In genomic region chr3:166283856-166284255, GRCh38 we compare ENCODE assay signal across 12 cellular contexts.
DNase-seq lines count a peak whose midpoint lies in the region; ATAC-seq, FAIRE-seq and TF ChIP-seq lines count a peak whose summit lies in the region.
"Had no signal": no experiment of that assay in that cellular context is flagged by ENCODE, and none has a peak within 500 bp of the region (broad histone marks: within the 10 kb centered on the region; RNA-seq: fewer than 3 reads in every experiment).

No MANE protein-coding gene starts in this region.

- H3K27ac ChIP-seq in RWPE2 (ENCODE audit: poor library complexity, severe bottlenecking) (no peak overlapping the region), endothelial cell of umbilical vein (ENCODE audit: insufficient read depth, low read depth, low read length) (peak overlapping the region; percentile 23), GM23338 (ENCODE audit: low read depth) (no peak overlapping the region)
- H3K27ac ChIP-seq: KMS-11 had no signal

- H3K79me2 ChIP-seq in endothelial cell of umbilical vein (ENCODE audit: control insufficient read depth, insufficient read depth, low read length) (no peaks in the 10 kb centered on the region), GM23338 (replicated peaks; ENCODE audit: insufficient read depth) (no peaks in the 10 kb centered on the region)

- H3K36me3 ChIP-seq in RWPE2 (ENCODE audit: low read depth) (no peaks in the 10 kb centered on the region), endothelial cell of umbilical vein (ENCODE audit: control insufficient read depth in 2 of 2, extremely low read depth in 1 of 2, insufficient read depth in 2 of 2, low read length in 2 of 2) (no peaks in the 10 kb centered on the region), neuron (ENCODE audit: insufficient read depth, low read length) (no peaks in the 10 kb centered on the region), GM23338 (ENCODE audit: insufficient read depth) (no peaks in the 10 kb centered on the region)

- POLR2A ChIA-PET in endothelial cell of umbilical vein (lab: Charles Lee), result no interaction called here

- H4K20me1 ChIP-seq in endothelial cell of umbilical vein (replicated peaks; ENCODE audit: control insufficient read depth, extremely low read depth, insufficient read depth, low read length), result no peaks in the 10 kb centered on the region
- H4K20me1 ChIP-seq in GM23338 (replicated peaks; ENCODE audit: insufficient read depth), result no peaks in the 10 kb centered on the region

- H3K9me3 Mint-ChIP-seq in Calu3 (ENCODE audit: low read depth, unreplicated experiment), result no peaks in the 10 kb centered on the region
- no peaks in the 10 kb centered on the region for H3K9me3 Mint-ChIP-seq in GM23338

- CTCF ChIA-PET in Calu3 (lab: Charles Lee) (no interaction called here), endothelial cell of umbilical vein (lab: Charles Lee) (no interaction called here)

- dilution Hi-C loops in endothelial cell of umbilical vein (cut with MboI; ENCODE audit: extremely low pct_ligation_motif_present, low sequenced_read_pairs), result no loop called here

- TF ChIP-seq CTCF in Calu3 (IDR thresholded peaks at IDR 0.05; ENCODE audit: unreplicated experiment), result no peak
- no peak for TF ChIP-seq CTCF in RWPE2 (IDR thresholded peaks at IDR 0.05; ENCODE audit: poor library complexity, severe bottlenecking)
- TF ChIP-seq CTCF in endothelial cell of umbilical vein (IDR thresholded peaks at IDR 0.05; ENCODE audit: extremely low read depth in 1 of 2, insufficient read depth in 1 of 2, low read depth in 1 of 2, low read length in 2 of 2), result no peak
- TF ChIP-seq CTCF in lower leg skin (IDR thresholded peaks at IDR 0.05), result no peak
- no peak for TF ChIP-seq CTCF in GM23338 (conservative IDR thresholded peaks at IDR 0.05; ENCODE audit: low read depth in 2 of 2)

- DNase-seq in Calu3, result no peak
- DNase-seq in RWPE2 (ENCODE audit: low spot score), result no peak
- peak; percentile 85 for DNase-seq in endothelial cell of umbilical vein (ENCODE audit: low read depth, low spot score)
- DNase-seq in activated effector memory CD4-positive, alpha-beta T cell treated with Interleukin-2 at 50 U/mL for 16 hours, result no peak
- no peak for DNase-seq in lower leg skin (ENCODE audit: low spot score in 2 of 2)
- no peak for DNase-seq in GM23338 (ENCODE audit: low spot score)
- no peak for DNase-seq in cerebellar nuclear complex (lab: John Stamatoyannopoulos, UW)
- DNase-seq: CD4-positive, CD25-positive, alpha-beta regulatory T cell; NCI-H526; T-helper 17 cell had no signal

- peak overlapping the region; percentile 50 for H3K4me3 Mint-ChIP-seq in Calu3 (ENCODE audit: low read depth, unreplicated experiment)
- H3K4me3 Mint-ChIP-seq in GM23338, result no peak overlapping the region
- H3K4me3 Mint-ChIP-seq: CD4-positive, CD25-positive, alpha-beta regulatory T cell; T-helper 17 cell had no signal

- no peaks in the 10 kb centered on the region for H3K9me1 ChIP-seq in endothelial cell of umbilical vein (replicated peaks; ENCODE audit: control insufficient read depth, extremely low read depth, insufficient read depth, low read length)

- H3K9me2 ChIP-seq in GM23338 (ENCODE audit: insufficient read depth), result no peaks in the 10 kb centered on the region

- 18 to 22% methylated on average over 4 of the region's 4 CpGs for WGBS in lower leg skin, 2 donors

- H3K4me2 ChIP-seq in endothelial cell of umbilical vein (ENCODE audit: insufficient read depth, low read length) (peak overlapping the region; percentile 57), GM23338 (no peak overlapping the region)
- H3K4me2 ChIP-seq: KMS-11 had no signal

- H3K4me1 Mint-ChIP-seq in Calu3 (ENCODE audit: low read depth, unreplicated experiment) (peaks cover 20% of the 10 kb centered on the region), GM23338 (peaks cover 3% of the 10 kb centered on the region; the same call in 2 of the 3 replicates)
- H3K4me1 Mint-ChIP-seq: CD4-positive, CD25-positive, alpha-beta regulatory T cell; T-helper 17 cell had no signal

- no peak overlapping the region for H2AFZ ChIP-seq in endothelial cell of umbilical vein (ENCODE audit: low read depth, low read length)
- H2AFZ ChIP-seq in neuron (ENCODE audit: low read depth, low read length), result peak overlapping the region; percentile 92
- H2AFZ ChIP-seq in GM23338, result no peak overlapping the region

- H3K9ac ChIP-seq in endothelial cell of umbilical vein (replicated peaks; ENCODE audit: extremely low read depth, insufficient read depth, low read length), result peak overlapping the region; percentile 4
- H3K9ac ChIP-seq: KMS-11 had no signal

- FAIRE-seq in endothelial cell of umbilical vein (lab: Jason Lieb, UNC), result peak; percentile 83

- ATAC-seq in RWPE2 (ENCODE audit: low read depth) (peak; percentile 89), GM23338 (no peak)
- ATAC-seq: T-helper 17 cell had no signal

- intact Hi-C loops in Calu3 (cut with micrococcal nuclease; ENCODE audit: unreplicated experiment) (no loop called here), endothelial cell of umbilical vein (cut with micrococcal nuclease) (no loop called here), lower leg skin (cut with DNase I; ENCODE audit: low total_unique reads) (no loop called here)

- H3K4me1 ChIP-seq in RWPE2 (ENCODE audit: insufficient read depth, poor library complexity, severe bottlenecking) (peaks cover 21% of the 10 kb centered on the region), endothelial cell of umbilical vein (ENCODE audit: control insufficient read depth, extremely low read depth, insufficient read depth, low read length) (peaks cover 3% of the 10 kb centered on the region), neuron (ENCODE audit: insufficient read depth, low read length) (peaks cover 19% of the 10 kb centered on the region), GM23338 (ENCODE audit: insufficient read depth) (no peaks in the 10 kb centered on the region)

- H3K9me3 ChIP-seq in RWPE2 (ENCODE audit: severe bottlenecking) (no peaks in the 10 kb centered on the region), endothelial cell of umbilical vein (replicated peaks; ENCODE audit: control insufficient read depth, insufficient read depth, low read length) (no peaks in the 10 kb centered on the region), neuron (ENCODE audit: low read length) (peaks cover 2% of the 10 kb centered on the region)

- no peaks in the 10 kb centered on the region for H3K36me3 Mint-ChIP-seq in Calu3 (ENCODE audit: insufficient read depth, unreplicated experiment)
- H3K36me3 Mint-ChIP-seq in GM23338 (ENCODE audit: low read depth), result no peaks in the 10 kb centered on the region
- H3K36me3 Mint-ChIP-seq: CD4-positive, CD25-positive, alpha-beta regulatory T cell had no signal

- H3K27ac Mint-ChIP-seq in Calu3 (ENCODE audit: unreplicated experiment), result peak overlapping the region; percentile 70
- no peak overlapping the region for H3K27ac Mint-ChIP-seq in GM23338
- H3K27ac Mint-ChIP-seq: CD4-positive, CD25-positive, alpha-beta regulatory T cell; T-helper 17 cell had no signal

- H3F3A ChIP-seq in GM23338 (replicated peaks; ENCODE audit: low read depth), result no peaks in the 10 kb centered on the region

- TF ChIP-seq POLR2A in endothelial cell of umbilical vein (IDR thresholded peaks at IDR 0.05; ENCODE audit: low read depth, low read length) (no peak), lower leg skin (IDR thresholded peaks at IDR 0.05) (no peak)

- H3K27me3 ChIP-seq in RWPE2 (ENCODE audit: insufficient read depth, poor library complexity, severe bottlenecking), result no peaks in the 10 kb centered on the region
- no peaks in the 10 kb centered on the region for H3K27me3 ChIP-seq in endothelial cell of umbilical vein (ENCODE audit: control insufficient read depth in 2 of 2, insufficient read depth in 2 of 2, low read length in 2 of 2)
- H3K27me3 ChIP-seq in neuron (ENCODE audit: insufficient read depth, low read length), result no peaks in the 10 kb centered on the region
- H3K27me3 ChIP-seq in GM23338 (ENCODE audit: insufficient read depth), result no peaks in the 10 kb centered on the region

- H3K27me3 Mint-ChIP-seq in Calu3 (ENCODE audit: unreplicated experiment), result no peaks in the 10 kb centered on the region
- H3K27me3 Mint-ChIP-seq in GM23338 (ENCODE audit: insufficient read depth, low read depth, poor library complexity), result peaks cover 2% of the 10 kb centered on the region
- H3K27me3 Mint-ChIP-seq: CD4-positive, CD25-positive, alpha-beta regulatory T cell; T-helper 17 cell had no signal

- BruUV-seq in Calu3 (replicated peaks; lab: Mats Ljungman, UMichigan), result no TSS peak
- BruUV-seq in endothelial cell of umbilical vein (replicated peaks; lab: Mats Ljungman, UMichigan), result no TSS peak

- H3K4me3 ChIP-seq in RWPE2 (ENCODE audit: severe bottlenecking) (no peak overlapping the region), endothelial cell of umbilical vein (replicated peaks in 1 of 3; ENCODE audit: insufficient read depth in 1 of 3, low read depth in 1 of 3, low read length in 3 of 3) (no peak overlapping the region), neuron (ENCODE audit: low read length) (peak overlapping the region; percentile 31), lower leg skin (ENCODE audit: low read depth, poor library complexity, severe bottlenecking) (no peak overlapping the region), GM23338 (no peak overlapping the region)

TF ChIP-seq in endothelial cell of umbilical vein, 7 proteins besides CTCF, POLR2A, EP300 and RAD21:
- TF ChIP-seq MYC (IDR thresholded peaks at IDR 0.05; ENCODE audit: low read depth, low read length), result no peak
- peak; percentile 63 for TF ChIP-seq FOS (IDR thresholded peaks at IDR 0.05; ENCODE audit: borderline replicate concordance, insufficient read depth, low read length)
- no peak for TF ChIP-seq EZH2 (IDR thresholded peaks at IDR 0.05; ENCODE audit: borderline replicate concordance, low read depth, low read length, severe bottlenecking)
- peak; percentile 50 for TF ChIP-seq JUN (IDR thresholded peaks at IDR 0.05; ENCODE audit: borderline replicate concordance, insufficient read depth, insufficient read length, low read depth)
- no peak for TF ChIP-seq POLR2AphosphoS5 (IDR thresholded peaks at IDR 0.05; ENCODE audit: insufficient read depth, low read depth, low read length)
- TF ChIP-seq GATA2 (IDR thresholded peaks at IDR 0.05; ENCODE audit: insufficient read depth, insufficient read length, low read depth, low read length), result no peak

TF ChIP-seq in GM23338, 12 proteins besides CTCF, POLR2A, EP300 and RAD21 (continues in another document):
- no peak for TF ChIP-seq NANOG (IDR thresholded peaks at IDR 0.05; ENCODE audit: borderline replicate concordance)
- no peak for TF ChIP-seq EZH2phosphoT487 (IDR thresholded peaks at IDR 0.05; ENCODE audit: unreplicated experiment)
- no peak for TF ChIP-seq EZH2 (IDR thresholded peaks at IDR 0.05; ENCODE audit: low read depth, unreplicated experiment)
